In genomic region chr10:71266147-71266917, GRCh38 we compare ENCODE assay signal across 1 cellular context.
A peak's percentile ranks its signal among the peaks of the same experiment; 100 is the strongest.
TF ChIP-seq lines count a peak whose summit lies in the region.

No MANE protein-coding gene starts in this region.

TF ChIP-seq in K562, 482 proteins besides CTCF, POLR2A, EP300 and RAD21 (continued from another document and continues in another):
- TF ChIP-seq ZBTB40 (IDR thresholded peaks at IDR 0.05) (no peak), ZBTB40 (CRISPR knock-in tag; IDR thresholded peaks at IDR 0.05) (no peak; the same call in 1 of the 2 replicates), ZNF518B (CRISPR knock-in tag; IDR thresholded peaks at IDR 0.05) (no peak), TEAD1 (CRISPR knock-in tag; IDR thresholded peaks at IDR 0.05) (peak; percentile 38 to 88; a peak in 3 of 4 replicates), TFAM (CRISPR knock-in tag; conservative IDR thresholded peaks at IDR 0.05) (no peak), HSF4 (CRISPR knock-in tag; IDR thresholded peaks at IDR 0.05; ENCODE audit: borderline replicate concordance) (peak; percentile 39; the same call in 1 of the 2 replicates), FOXK1 (CRISPR knock-in tag; IDR thresholded peaks at IDR 0.05; ENCODE audit: borderline replicate concordance) (peak; percentile 91), ZNF830 (CRISPR knock-in tag; IDR thresholded peaks at IDR 0.05) (peak; percentile 16), SRF (CRISPR knock-in tag; IDR thresholded peaks at IDR 0.05) (peak; percentile 33 to 66; a peak in 2 of 4 replicates), E2F1 (CRISPR knock-in tag; IDR thresholded peaks at IDR 0.05) (no peak), ZNF695 (CRISPR knock-in tag; IDR thresholded peaks at IDR 0.05) (no peak), MAZ (CRISPR knock-in tag; conservative IDR thresholded peaks at IDR 0.05 in 1 of 2, IDR thresholded peaks at IDR 0.05 in 1 of 2) (peak; percentile 81 to 97), ZNF655 (CRISPR knock-in tag; IDR thresholded peaks at IDR 0.05) (no peak), NFXL1 (CRISPR knock-in tag; IDR thresholded peaks at IDR 0.05) (peak; percentile 88), TEAD2 (tag; IDR thresholded peaks at IDR 0.05) (peak; percentile 37; the same call in 1 of the 2 replicates), KHSRP (IDR thresholded peaks at IDR 0.05) (no peak), ZNF24 (IDR thresholded peaks at IDR 0.05) (peak; percentile 70), GATAD2B (IDR thresholded peaks at IDR 0.05; ENCODE audit: borderline replicate concordance) (no peak), ZBTB2 (IDR thresholded peaks at IDR 0.05) (no peak), ZBTB11 (CRISPR knock-in tag; IDR thresholded peaks at IDR 0.05) (peak in 1 of 3 experiments; percentile 60; a peak in 2 of 6 replicates), VEZF1 (CRISPR knock-in tag; IDR thresholded peaks at IDR 0.05) (peak; percentile 75), IRF1 (CRISPR knock-in tag; IDR thresholded peaks at IDR 0.05; ENCODE audit: borderline replicate concordance) (no peak), ZFX (CRISPR knock-in tag; IDR thresholded peaks at IDR 0.05) (peak; percentile 12; the same call in 1 of the 2 replicates), SIN3B (IDR thresholded peaks at IDR 0.05; ENCODE audit: low read depth) (no peak), NR4A1 (CRISPR knock-in tag; IDR thresholded peaks at IDR 0.05) (no peak), NR4A1 (tag; IDR thresholded peaks at IDR 0.05) (peak; percentile 89), THRAP3 (IDR thresholded peaks at IDR 0.05; ENCODE audit: borderline replicate concordance) (no peak), PREB (CRISPR knock-in tag; IDR thresholded peaks at IDR 0.05) (no peak), ZSCAN32 (CRISPR knock-in tag; IDR thresholded peaks at IDR 0.05) (peak; percentile 99), MYC (IDR thresholded peaks at IDR 0.05; ENCODE audit: low read depth, low read length) (peak; percentile 98), MYC (CRISPR knock-in tag; IDR thresholded peaks at IDR 0.05; ENCODE audit: borderline replicate concordance, low read depth) (peak; percentile 85)
